In genomic region chr3:52289338-52289746, GRCh38 we compare ENCODE assay signal across 15 cellular contexts. TPM values are rescaled to one million over a fixed set of nuclear protein-coding genes. Genes with fewer than 3 reads are reported as not detected.
A peak's percentile ranks its signal among the peaks of the same experiment; 100 is the strongest.
DNase-seq lines count a peak whose midpoint lies in the region; ATAC-seq, FAIRE-seq and TF ChIP-seq lines count a peak whose summit lies in the region.
"Had no signal": no experiment of that assay in that cellular context is flagged by ENCODE, and none has a peak within 500 bp of the region (broad histone marks: within the 10 kb centered on the region; RNA-seq: fewer than 3 reads in every experiment).

No MANE protein-coding gene starts in this region.

- no peaks in the 10 kb centered on the region for H3K9me3 Mint-ChIP-seq in T-helper 2 cell treated with Interferon-gamma antibody and Interleukin-4, amounts not matched to agents 5 μg/mL and 100 μg/mL, for 36 hours
- no peaks in the 10 kb centered on the region for H3K9me3 Mint-ChIP-seq in activated CD8-positive, alpha-beta T cell treated with anti-CD3 and anti-CD28 coated beads for 36 hours

- no peak for FAIRE-seq in small intestine (lab: Jason Lieb, UNC)
- FAIRE-seq: A204.1, GM18507 had no signal

- H3K36me3 ChIP-seq in small intestine (ENCODE audit: control insufficient read depth in 2 of 2, insufficient read depth in 2 of 2, low read length in 2 of 2): peaks cover 0 to 4% of the 10 kb centered on the region in 2 donors

- intact Hi-C loops in activated CD8-positive, alpha-beta T cell treated with anti-CD3 and anti-CD28 coated beads for 36 hours (cut with micrococcal nuclease): loop anchor here (2.0 kb wide), 1 partner anchor 49 kb away; no protein-coding TSS in a partner anchor

- no peak for ATAC-seq in activated CD8-positive, alpha-beta T cell treated with anti-CD3 and anti-CD28 coated beads for 36 hours
- ATAC-seq in left lobe of liver: peak; percentile 34
- ATAC-seq: activated CD4-positive, alpha-beta T cell treated with anti-CD3 and anti-CD28 coated beads for 36 hours; gastrocnemius medialis; psoas muscle had no signal

- no peak for TF ChIP-seq CTCF in activated CD8-positive, alpha-beta T cell treated with anti-CD3 and anti-CD28 coated beads for 36 hours (IDR thresholded peaks at IDR 0.05)

- POLR2A ChIA-PET in activated CD8-positive, alpha-beta T cell treated with anti-CD3 and anti-CD28 coated beads for 36 hours (lab: Charles Lee): interaction anchor here (0.7 to 31.0 kb wide), 4 partner anchors 11 to 80 kb away, joined by 3 to 949 read pairs (median 24); partner anchors contain the start of genes PPM1M, TLR9, TWF2 and WDR82

- peak overlapping the region; percentile 97 to 100 for H3K27ac ChIP-seq in small intestine (ENCODE audit: low read depth in 1 of 2, low read length in 1 of 2)
- H3K27ac ChIP-seq: gastrocnemius medialis, psoas muscle had no signal

- H3K4me1 Mint-ChIP-seq in T-helper 2 cell treated with Interferon-gamma antibody and Interleukin-4, amounts not matched to agents 5 μg/mL and 100 μg/mL, for 36 hours (ENCODE audit: low read depth): peaks cover 21% of the 10 kb centered on the region
- peaks cover 29% of the 10 kb centered on the region for H3K4me1 Mint-ChIP-seq in activated CD8-positive, alpha-beta T cell treated with anti-CD3 and anti-CD28 coated beads for 36 hours (ENCODE audit: low read depth)

- no peak overlapping the region for H3K4me3 ChIP-seq in small intestine (ENCODE audit: low read depth in 1 of 2, low read length in 2 of 2)
- H3K4me3 ChIP-seq: gastrocnemius medialis had no signal

- CTCF ChIA-PET in activated CD8-positive, alpha-beta T cell treated with anti-CD3 and anti-CD28 coated beads for 36 hours (lab: Charles Lee): interaction anchor here (0.9 to 18.7 kb wide), 8 partner anchors 8 to 68 kb away, joined by 3 to 264 read pairs (median 9); no protein-coding TSS in a partner anchor

- peaks cover 13% of the 10 kb centered on the region for H3K36me3 Mint-ChIP-seq in T-helper 2 cell treated with Interferon-gamma antibody and Interleukin-4, amounts not matched to agents 5 μg/mL and 100 μg/mL, for 36 hours (ENCODE audit: low read depth)
- peaks cover 16% of the 10 kb centered on the region for H3K36me3 Mint-ChIP-seq in activated CD8-positive, alpha-beta T cell treated with anti-CD3 and anti-CD28 coated beads for 36 hours (ENCODE audit: low read depth)

- 22 to 74% (median 31%) methylated on average over 1 of the region's 1 CpG for WGBS in small intestine, 3 donors

- H3K27me3 ChIP-seq in small intestine (ENCODE audit: control insufficient read depth in 2 of 2, insufficient read depth in 2 of 2, low read length in 2 of 2): no peaks in the 10 kb centered on the region
- H3K27me3 ChIP-seq: gastrocnemius medialis had no signal

- no peaks in the 10 kb centered on the region for H3K9me3 ChIP-seq in small intestine (ENCODE audit: control insufficient read depth, low read depth)
- H3K9me3 ChIP-seq: gastrocnemius medialis, psoas muscle had no signal

- no peaks in the 10 kb centered on the region for H3K27me3 Mint-ChIP-seq in T-helper 2 cell treated with Interferon-gamma antibody and Interleukin-4, amounts not matched to agents 5 μg/mL and 100 μg/mL, for 36 hours (ENCODE audit: low read depth)
- no peaks in the 10 kb centered on the region for H3K27me3 Mint-ChIP-seq in activated CD8-positive, alpha-beta T cell treated with anti-CD3 and anti-CD28 coated beads for 36 hours
- H3K27me3 Mint-ChIP-seq: activated CD4-positive, alpha-beta T cell treated with anti-CD3 and anti-CD28 coated beads for 36 hours had no signal

- no peak for DNase-seq in T-helper 2 cell treated with Interferon-gamma antibody and Interleukin-4, amounts not matched to agents 5 μg/mL and 100 μg/mL, for 36 hours (ENCODE audit: low spot score)
- DNase-seq in T-helper 2 cell: no peak
- DNase-seq in activated CD8-positive, alpha-beta T cell treated with anti-CD3 and anti-CD28 coated beads for 36 hours: no peak
- DNase-seq in left lobe of liver (ENCODE audit: low spot score): peak; percentile 87
- peak; percentile 94 for DNase-seq in small intestine
- no peak for DNase-seq in NCI-H446 (lab: John Stamatoyannopoulos, UW)
- DNase-seq in hypothalamus (lab: John Stamatoyannopoulos, UW): no peak
- no peak for DNase-seq in NCI-H446 treated with DMSO at 0.1 percent for 48 hours (lab: John Stamatoyannopoulos, UW)
- DNase-seq: activated CD4-positive, alpha-beta T cell treated with anti-CD3 and anti-CD28 coated beads for 36 hours; NCI-H1092 treated with DMSO at 0.1 percent for 48 hours; NCI-H524 treated with DMSO at 0.1 percent for 48 hours; psoas muscle had no signal

- peak overlapping the region; percentile 19 for H3K27ac Mint-ChIP-seq in T-helper 2 cell treated with Interferon-gamma antibody and Interleukin-4, amounts not matched to agents 5 μg/mL and 100 μg/mL, for 36 hours
- H3K27ac Mint-ChIP-seq in activated CD8-positive, alpha-beta T cell treated with anti-CD3 and anti-CD28 coated beads for 36 hours: peak overlapping the region; percentile 100

- H3K4me3 Mint-ChIP-seq in T-helper 2 cell treated with Interferon-gamma antibody and Interleukin-4, amounts not matched to agents 5 μg/mL and 100 μg/mL, for 36 hours: peak overlapping the region; percentile 28
- H3K4me3 Mint-ChIP-seq in activated CD8-positive, alpha-beta T cell treated with anti-CD3 and anti-CD28 coated beads for 36 hours: peak overlapping the region; percentile 79

- peaks cover 8% of the 10 kb centered on the region in 2 donors for H3K4me1 ChIP-seq in small intestine (ENCODE audit: control insufficient read depth in 2 of 2, insufficient read depth in 1 of 2, low read depth in 1 of 2, low read length in 1 of 2)

RNA-seq across cellular contexts. Expression of gene GLYCTK, which starts 1.7 kb away (rescaled TPM):
- total RNA-seq in activated CD8-positive, alpha-beta T cell treated with anti-CD3 and anti-CD28 coated beads for 36 hours: 10 to 100 TPM; 21.6 to 21.9 TPM
- total RNA-seq in left lobe of liver: 396 TPM
- 100 to 1,000 TPM in 2 of 3 donors, 10 to 100 TPM in 1; 97.5 to 167 (median 159) TPM for polyA plus RNA-seq in small intestine

RNA-seq across cellular contexts. Expression of gene WDR82, which starts 10.9 kb away (rescaled TPM):
- 100 to 1,000 TPM; 103 to 105 TPM for total RNA-seq in activated CD8-positive, alpha-beta T cell treated with anti-CD3 and anti-CD28 coated beads for 36 hours
- total RNA-seq in left lobe of liver: 18.6 TPM
- 10 to 100 TPM; 25.9 to 43.8 (median 28.4) TPM for polyA plus RNA-seq in small intestine

RNA-seq across cellular contexts. Expression of gene DNAH1, which starts 26.8 kb away (rescaled TPM):
- 10 to 100 TPM in 1 of 2 experiments, 1 to 10 TPM in 1; 9.2 to 10.2 TPM for total RNA-seq in activated CD8-positive, alpha-beta T cell treated with anti-CD3 and anti-CD28 coated beads for 36 hours
- total RNA-seq in left lobe of liver: 9.6 TPM
- polyA plus RNA-seq in small intestine: 1 to 10 TPM; 4.3 to 7.8 (median 7.2) TPM

RNA-seq across cellular contexts. Expression of gene PPM1M, which starts 43.8 kb away (rescaled TPM):
- total RNA-seq in activated CD8-positive, alpha-beta T cell treated with anti-CD3 and anti-CD28 coated beads for 36 hours: 100 to 1,000 TPM in 1 of 2 experiments, 10 to 100 TPM in 1; 94.3 to 100 TPM
- total RNA-seq in left lobe of liver: 4.2 TPM
- 1 to 10 TPM; 1.8 to 9.3 (median 8.4) TPM for polyA plus RNA-seq in small intestine

RNA-seq across cellular contexts. Expression of gene TWF2, which starts 50.4 kb away (rescaled TPM):
- total RNA-seq in activated CD8-positive, alpha-beta T cell treated with anti-CD3 and anti-CD28 coated beads for 36 hours: 100 to 1,000 TPM; 137 TPM
- total RNA-seq in left lobe of liver: 16.8 TPM
- polyA plus RNA-seq in small intestine: 10 to 100 TPM; 47.6 to 54.1 (median 53.8) TPM

Comparison
In these comparisons a context has a peak if more than half of its experiments do, and no peak if none do; other contexts are left out.
1. DNase-seq: peak in left lobe of liver (single experiment) and small intestine (single experiment); none in T-helper 2 cell treated with Interferon-gamma antibody and Interleukin-4, amounts not matched to agents 5 μg/mL and 100 μg/mL, for 36 hours (single experiment), T-helper 2 cell (0 of 5), activated CD8-positive, alpha-beta T cell treated with anti-CD3 and anti-CD28 coated beads for 36 hours (single experiment), NCI-H446 (0 of 2), hypothalamus (0 of 51) and NCI-H446 treated with DMSO at 0.1 percent for 48 hours (single experiment).
2. RNA of gene GLYCTK, which starts 1.7 kb away (total RNA-seq): 396 TPM in left lobe of liver (single experiment); 21.6 to 21.9 TPM in activated CD8-positive, alpha-beta T cell treated with anti-CD3 and anti-CD28 coated beads for 36 hours; every median in the first group is over 10 times any median in the second.